ENCODE assay signal across 9 cellular contexts in the genomic region with DNA sequence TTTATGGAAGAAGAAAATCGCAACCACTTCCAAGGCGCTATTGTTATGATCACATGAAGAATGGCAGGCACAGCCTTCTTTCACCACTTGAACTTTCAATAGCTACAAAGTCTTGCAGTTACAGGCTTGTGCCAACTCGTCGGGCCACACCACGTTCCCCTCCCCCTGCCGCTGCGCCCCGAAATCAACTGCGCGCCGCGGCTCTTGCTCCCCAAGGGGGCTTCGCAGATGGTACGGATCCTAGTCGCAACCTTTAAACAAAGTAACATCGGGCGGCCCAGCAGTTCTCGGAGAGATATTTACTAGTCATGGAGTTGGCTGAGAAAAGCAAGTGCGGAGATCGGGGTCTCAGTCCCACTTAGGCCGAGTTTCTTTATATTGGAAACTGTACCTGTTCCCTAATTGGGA. TPM values are rescaled to one million over a fixed set of nuclear protein-coding genes. Genes with fewer than 3 reads are reported as not detected.
DNase-seq lines count a peak whose midpoint lies in the region; ATAC-seq and TF ChIP-seq lines count a peak whose summit lies in the region.
"Had no signal": no experiment of that assay in that cellular context is flagged by ENCODE, and none has a peak within 500 bp of the region (broad histone marks: within the 10 kb centered on the region; RNA-seq: fewer than 3 reads in every experiment).

No MANE protein-coding gene starts in this region.

- H3K4me1 ChIP-seq in SK-N-SH (ENCODE audit: control insufficient read depth in 1 of 2, insufficient read depth in 2 of 2, low read depth in 1 of 2, low read length in 1 of 2) (peaks cover 0 to 22% of the 10 kb centered on the region in 2 experiments; a peak in 1 of 4 replicates), left ventricle myocardium inferior (peaks cover 52% of the 10 kb centered on the region), skeletal muscle satellite cell (ENCODE audit: control insufficient read depth, insufficient read depth, low read length) (peaks cover 27% of the 10 kb centered on the region)

- no peaks in the 10 kb centered on the region for H3K27me3 Mint-ChIP-seq in WTC11 (ENCODE audit: low read depth)

- TF ChIP-seq RAD21 in SK-N-SH (IDR thresholded peaks at IDR 0.05; ENCODE audit: low read length), result no peak

- peaks cover 32% of the 10 kb centered on the region for H3K36me3 Mint-ChIP-seq in WTC11
- H3K36me3 Mint-ChIP-seq: CD4-positive, CD25-positive, alpha-beta regulatory T cell had no signal

- H4K20me1 ChIP-seq in SK-N-SH (ENCODE audit: insufficient read depth), result no peaks in the 10 kb centered on the region

- no peaks in the 10 kb centered on the region for H3K9me2 ChIP-seq in SK-N-SH

- CTCF ChIA-PET in SK-N-SH (lab: Yijun Ruan, JAX) (interaction anchor here (0.6 to 6.5 kb wide), 14 partner anchors 9 to 879 kb away, joined by 3 to 46 read pairs (median 4); no protein-coding TSS in a partner anchor), WTC11 (lab: Charles Lee) (interaction anchor here (0.7 to 4.3 kb wide), 19 partner anchors 11 to 880 kb away, joined by 3 to 30 read pairs (median 5); no protein-coding TSS in a partner anchor)

- H3K27ac ChIP-seq in SK-N-SH (ENCODE audit: low read depth in 2 of 2, low read length in 1 of 2), result no peak overlapping the region; a peak in 1 of 4 replicates
- H3K27ac ChIP-seq in left ventricle myocardium inferior (replicated peaks), result peak overlapping the region; percentile 83

- H2AFZ ChIP-seq in SK-N-SH (ENCODE audit: low read depth), result peak overlapping the region; percentile 63; the same call in 1 of the 2 replicates

- H3K4me3 ChIP-seq in SK-N-SH (ENCODE audit: low read depth in 2 of 2, low read length in 1 of 2), result peak overlapping the region; percentile 56 to 76
- peak overlapping the region; percentile 79 for H3K4me3 ChIP-seq in left ventricle myocardium inferior
- H3K4me3 ChIP-seq in skeletal muscle satellite cell (ENCODE audit: low read length), result peak overlapping the region; percentile 81

- ATAC-seq in SK-N-SH treated with all-trans-retinoic acid at 6 μM for 48 hours, result no peak
- no peak for ATAC-seq in WTC11
- no peak for ATAC-seq in HG03097 (IDR thresholded peaks at IDR 0.05; ENCODE audit: low FRiP score, unreplicated experiment)
- no peak for ATAC-seq in HG02642 (IDR thresholded peaks at IDR 0.05; ENCODE audit: poor library complexity, unreplicated experiment)

- intact Hi-C loops in left ventricle myocardium inferior (cut with micrococcal nuclease), result loop anchor here (5.0 kb wide), 1 partner anchor 372 kb away; no protein-coding TSS in a partner anchor

- no peak for TF ChIP-seq CTCF in SK-N-SH (IDR thresholded peaks at IDR 0.05)
- TF ChIP-seq CTCF in WTC11 (IDR thresholded peaks at IDR 0.05), result no peak
- TF ChIP-seq CTCF in left ventricle myocardium inferior (IDR thresholded peaks at IDR 0.05; ENCODE audit: borderline replicate concordance), result no peak

- peak overlapping the region; percentile 100 for H3K4me3 Mint-ChIP-seq in WTC11

- H3K9ac ChIP-seq in SK-N-SH (no peak overlapping the region), skeletal muscle satellite cell (ENCODE audit: low read depth, low read length) (peak overlapping the region; percentile 48)

- H3K9me3 ChIP-seq in SK-N-SH, result no peaks in the 10 kb centered on the region
- H3K9me3 ChIP-seq in left ventricle myocardium inferior (replicated peaks), result no peaks in the 10 kb centered on the region
- H3K9me3 ChIP-seq in skeletal muscle satellite cell (replicated peaks; ENCODE audit: low read length), result no peaks in the 10 kb centered on the region

- H3K27me3 ChIP-seq in SK-N-SH (ENCODE audit: insufficient read depth), result peaks cover 50% of the 10 kb centered on the region
- peaks cover 32% of the 10 kb centered on the region for H3K27me3 ChIP-seq in left ventricle myocardium inferior (ENCODE audit: low read depth)
- peaks cover 63% of the 10 kb centered on the region for H3K27me3 ChIP-seq in skeletal muscle satellite cell (ENCODE audit: control insufficient read depth, insufficient read depth, low read length)

- DNase-seq in SK-N-SH, result no peak
- peak; percentile 37 for DNase-seq in WTC11 (ENCODE audit: low spot score)
- no peak for DNase-seq in left ventricle myocardium inferior
- DNase-seq in SHP77 (lab: John Stamatoyannopoulos, UW), result no peak

- POLR2A ChIA-PET in SK-N-SH (lab: Yijun Ruan, JAX), result no interaction called here
- POLR2A ChIA-PET in WTC11 (lab: Charles Lee), result interaction anchor here (0.6 to 3.5 kb wide), 11 partner anchors 12 to 769 kb away, joined by 3 to 26 read pairs (median 4); no protein-coding TSS in a partner anchor

- TF ChIP-seq EP300 in SK-N-SH (IDR thresholded peaks at IDR 0.05; ENCODE audit: borderline replicate concordance in 1 of 2, low read depth in 1 of 2, low read length in 1 of 2), result no peak

- H3K79me2 ChIP-seq in SK-N-SH (ENCODE audit: insufficient read depth), result no peaks in the 10 kb centered on the region

- H3K4me1 Mint-ChIP-seq in WTC11, result peaks cover 35% of the 10 kb centered on the region

- 4% methylated on average over 19 of the region's 21 CpGs for WGBS in SK-N-SH (ENCODE audit: low lambda C conversion rate)

- H3F3A ChIP-seq in SK-N-SH (replicated peaks; ENCODE audit: insufficient read depth), result no peaks in the 10 kb centered on the region

- peak overlapping the region; percentile 99 for H3K27ac Mint-ChIP-seq in WTC11

- no peaks in the 10 kb centered on the region for H3K9me3 Mint-ChIP-seq in WTC11

- H3K4me2 ChIP-seq in SK-N-SH, result peak overlapping the region; percentile 99
- peak overlapping the region; percentile 98 for H3K4me2 ChIP-seq in skeletal muscle satellite cell (ENCODE audit: low read length)

- H3K36me3 ChIP-seq in SK-N-SH (replicated peaks in 1 of 2; ENCODE audit: control insufficient read depth in 1 of 2, insufficient read depth in 2 of 2, low read length in 1 of 2) (no peaks in the 10 kb centered on the region), left ventricle myocardium inferior (no peaks in the 10 kb centered on the region), skeletal muscle satellite cell (ENCODE audit: insufficient read depth, low read length) (no peaks in the 10 kb centered on the region)

TF ChIP-seq in SK-N-SH, 30 proteins besides CTCF, POLR2A, EP300 and RAD21 (continues in another document):
- TF ChIP-seq TEAD4 (IDR thresholded peaks at IDR 0.05; ENCODE audit: borderline replicate concordance, insufficient read depth), result no peak
- no peak for TF ChIP-seq MEF2A (IDR thresholded peaks at IDR 0.05; ENCODE audit: borderline replicate concordance, low read depth)

TF ChIP-seq in SK-N-SH treated with all-trans-retinoic acid at 6 μM for 48 hours, 23 proteins besides CTCF, POLR2A, EP300 and RAD21 (continues in another document):
- no peak for TF ChIP-seq BACH2 (CRISPR knock-in tag; IDR thresholded peaks at IDR 0.05; ENCODE audit: borderline replicate concordance)
- TF ChIP-seq, protein P1, sequence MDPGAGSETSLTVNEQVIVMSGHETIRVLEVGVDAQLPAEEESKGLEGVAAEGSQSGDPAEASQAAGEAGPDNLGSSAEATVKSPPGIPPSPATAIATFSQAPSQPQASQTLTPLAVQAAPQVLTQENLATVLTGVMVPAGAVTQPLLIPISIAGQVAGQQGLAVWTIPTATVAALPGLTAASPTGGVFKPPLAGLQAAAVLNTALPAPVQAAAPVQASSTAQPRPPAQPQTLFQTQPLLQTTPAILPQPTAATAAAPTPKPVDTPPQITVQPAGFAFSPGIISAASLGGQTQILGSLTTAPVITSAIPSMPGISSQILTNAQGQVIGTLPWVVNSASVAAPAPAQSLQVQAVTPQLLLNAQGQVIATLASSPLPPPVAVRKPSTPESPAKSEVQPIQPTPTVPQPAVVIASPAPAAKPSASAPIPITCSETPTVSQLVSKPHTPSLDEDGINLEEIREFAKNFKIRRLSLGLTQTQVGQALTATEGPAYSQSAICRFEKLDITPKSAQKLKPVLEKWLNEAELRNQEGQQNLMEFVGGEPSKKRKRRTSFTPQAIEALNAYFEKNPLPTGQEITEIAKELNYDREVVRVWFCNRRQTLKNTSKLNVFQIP (CRISPR knock-in tag; IDR thresholded peaks at IDR 0.05; ENCODE audit: borderline replicate concordance, low read depth), result no peak

TF ChIP-seq in WTC11, 78 proteins besides CTCF, POLR2A, EP300 and RAD21 (continues in another document):
- TF ChIP-seq HMGA2 (CRISPR knock-in tag; IDR thresholded peaks at IDR 0.05) (no peak), ZNF396 (CRISPR knock-in tag; IDR thresholded peaks at IDR 0.05; ENCODE audit: borderline replicate concordance) (no peak), E2F4 (CRISPR knock-in tag; IDR thresholded peaks at IDR 0.05; ENCODE audit: borderline replicate concordance, low read depth) (no peak), KAT7 (CRISPR knock-in tag; IDR thresholded peaks at IDR 0.05; ENCODE audit: borderline replicate concordance) (0 out of 2 replicates have a peak, but pooled peaks have one; percentile 11)
- TF ChIP-seq, protein P2, sequence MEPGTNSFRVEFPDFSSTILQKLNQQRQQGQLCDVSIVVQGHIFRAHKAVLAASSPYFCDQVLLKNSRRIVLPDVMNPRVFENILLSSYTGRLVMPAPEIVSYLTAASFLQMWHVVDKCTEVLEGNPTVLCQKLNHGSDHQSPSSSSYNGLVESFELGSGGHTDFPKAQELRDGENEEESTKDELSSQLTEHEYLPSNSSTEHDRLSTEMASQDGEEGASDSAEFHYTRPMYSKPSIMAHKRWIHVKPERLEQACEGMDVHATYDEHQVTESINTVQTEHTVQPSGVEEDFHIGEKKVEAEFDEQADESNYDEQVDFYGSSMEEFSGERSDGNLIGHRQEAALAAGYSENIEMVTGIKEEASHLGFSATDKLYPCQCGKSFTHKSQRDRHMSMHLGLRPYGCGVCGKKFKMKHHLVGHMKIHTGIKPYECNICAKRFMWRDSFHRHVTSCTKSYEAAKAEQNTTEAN (CRISPR knock-in tag; IDR thresholded peaks at IDR 0.05), result no peak

RNA-seq across cellular contexts. Expression of gene SEMA6A, which starts 1.0 kb away (rescaled TPM):
- polyA plus RNA-seq in SK-N-SH (2012; rRNA removed), result 0.18 and 0.29 TPM in 2 replicates
- 0.30 and 0.31 TPM in 2 replicates for polyA plus RNA-seq in SK-N-SH (2012; cell fraction: cytosol; rRNA removed)
- polyA plus RNA-seq in SK-N-SH (2012; cell fraction: nucleus; rRNA removed), result 0.77 and 0.98 TPM in 2 replicates
- total RNA-seq in WTC11 (2021), result 336 to 406 TPM (median 357 TPM) in 3 replicates
- total RNA-seq in left ventricle myocardium inferior, result 6.3 TPM
- 0.25 and 2.0 TPM in 2 replicates for total RNA-seq in skeletal muscle satellite cell (2012; rRNA removed)
- total RNA-seq: CD4-positive, CD25-positive, alpha-beta regulatory T cell had no signal

Comparison
In these comparisons a context has a peak if more than half of its experiments do, and no peak if none do; other contexts are left out.
1. RNA of gene SEMA6A, which starts 1.0 kb away (total RNA-seq): 336 to 406 TPM in WTC11; 6.3 TPM in left ventricle myocardium inferior (single experiment); every median in the first group is over 10 times any median in the second.
2. Peak in every context shown above with its lines, with median percentiles within 50 percentile points of each other: H3K4me3 ChIP-seq.